ENCODE assay signal across 8 cellular contexts in the genomic region with DNA sequence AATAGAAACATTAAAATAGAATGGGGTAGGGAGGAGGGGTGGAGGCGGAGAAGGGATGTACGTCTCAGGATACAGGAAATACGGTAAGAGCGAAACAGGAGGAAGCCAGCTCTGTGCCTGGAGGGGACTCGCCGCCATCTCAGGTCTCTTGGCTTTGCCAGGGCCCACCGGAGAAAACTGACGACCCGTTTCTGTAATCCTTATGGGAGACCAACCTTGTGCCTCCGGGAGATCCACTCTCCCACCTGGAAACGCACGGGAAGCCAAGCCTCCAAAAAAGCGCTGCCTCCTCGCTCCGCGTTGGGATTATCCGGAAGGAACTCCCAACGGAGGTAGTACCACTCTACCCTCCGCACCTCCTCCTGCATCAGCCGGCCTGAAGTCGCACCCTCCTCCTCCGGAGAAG. TPM values are rescaled to one million over a fixed set of nuclear protein-coding genes. Genes with fewer than 3 reads are reported as not detected.
DNase-seq lines count a peak whose midpoint lies in the region; ATAC-seq and TF ChIP-seq lines count a peak whose summit lies in the region.

Gene NBDY, plus strand, starts transcription at position 92 of the 406 bp plus-strand sequence. Its CDS starts 111 bp downstream, at position 203.

- WGBS in neuronal stem cell (ENCODE audit: extremely low coverage in 2 of 2, insufficient read length in 2 of 2, insufficient replicate concordance in 1 of 2), 2 donors = no CpG with 5 or more reads among the region's 22 CpGs

- no peaks in the 10 kb centered on the region for H3K9me3 Mint-ChIP-seq in CD8-positive, alpha-beta memory T cell
- no peaks in the 10 kb centered on the region for H3K9me3 Mint-ChIP-seq in activated naive CD4-positive, alpha-beta T cell treated with anti-CD3 and anti-CD28 coated beads, Interleukin-2, amount 50 U/mL, for 72 hours

- H3K4me3 Mint-ChIP-seq in CD8-positive, alpha-beta memory T cell = peak within 1 kb of the TSS; percentile 92 to 94 (median 93)

- no peak within 1 kb of the TSS for H2AK5ac ChIP-seq in neuronal stem cell (ENCODE audit: low read depth, low read length)

- peak within 1 kb of the TSS; percentile 88 for H2AFZ ChIP-seq in neuronal stem cell (ENCODE audit: low read length)

- CTCF ChIA-PET in CD8-positive, alpha-beta memory T cell (lab: Charles Lee) = interaction anchor here (1.2 to 4.1 kb wide), 4 partner anchors 249 to 1241 kb away, joined by 3 to 31 read pairs (median 4); partner anchors contain the start of gene RRAGB

- H3K36me3 Mint-ChIP-seq in CD8-positive, alpha-beta memory T cell = peaks cover 0 to 12% (median 0%) of the 10 kb centered on the region in 3 donors
- no peaks in the 10 kb centered on the region for H3K36me3 Mint-ChIP-seq in activated naive CD4-positive, alpha-beta T cell treated with anti-CD3 and anti-CD28 coated beads, Interleukin-2, amount 50 U/mL, for 72 hours

- H3K18ac ChIP-seq in neuronal stem cell (ENCODE audit: low read length) = peak within 1 kb of the TSS; percentile 84

- no peak within 1 kb of the TSS for H3K14ac ChIP-seq in neuronal stem cell (ENCODE audit: low read length)

- H2BK15ac ChIP-seq in neuronal stem cell (ENCODE audit: low read length) = no peak within 1 kb of the TSS

- H3K27ac ChIP-seq in CD8-positive, alpha-beta memory T cell (ENCODE audit: low read depth, low read length) = peak within 1 kb of the TSS; percentile 69
- H3K27ac ChIP-seq in neuronal stem cell (replicated peaks; ENCODE audit: low read length) = peak within 1 kb of the TSS; percentile 80

- H3K23ac ChIP-seq in neuronal stem cell (ENCODE audit: low read depth, low read length, poor library complexity) = no peak within 1 kb of the TSS

- peaks cover 26 to 51% (median 47%) of the 10 kb centered on the region in 3 donors for H3K4me1 Mint-ChIP-seq in CD8-positive, alpha-beta memory T cell

- H3K4me3 ChIP-seq in CD8-positive, alpha-beta memory T cell (ENCODE audit: low read length) = peak within 1 kb of the TSS; percentile 83
- peak within 1 kb of the TSS; percentile 81 to 85 for H3K4me3 ChIP-seq in neuronal stem cell (ENCODE audit: low read length in 2 of 2)

- H3K4me2 ChIP-seq in neuronal stem cell (ENCODE audit: insufficient read depth, low read length, poor library complexity, severe bottlenecking) = peak within 1 kb of the TSS; percentile 33

- H3K9me3 ChIP-seq in CD8-positive, alpha-beta memory T cell (ENCODE audit: low read length) = no peaks in the 10 kb centered on the region
- no peaks in the 10 kb centered on the region for H3K9me3 ChIP-seq in neuronal stem cell (replicated peaks in 1 of 2; ENCODE audit: control insufficient read depth in 2 of 2, insufficient read depth in 1 of 2, low read depth in 1 of 2, low read length in 2 of 2)

- no peak within 1 kb of the TSS for H2BK12ac ChIP-seq in neuronal stem cell (ENCODE audit: low read length)

- H3K4me1 ChIP-seq in CD8-positive, alpha-beta memory T cell (ENCODE audit: insufficient read depth, low read length) = peaks cover 12% of the 10 kb centered on the region
- no peaks in the 10 kb centered on the region for H3K4me1 ChIP-seq in neuronal stem cell (ENCODE audit: control insufficient read depth in 2 of 2, insufficient read depth in 1 of 2, low read depth in 1 of 2, low read length in 2 of 2)

- peak within 1 kb of the TSS; percentile 86 to 97 (median 94) for H3K27ac Mint-ChIP-seq in CD8-positive, alpha-beta memory T cell
- peak within 1 kb of the TSS; percentile 90 for H3K27ac Mint-ChIP-seq in activated naive CD4-positive, alpha-beta T cell treated with anti-CD3 and anti-CD28 coated beads, Interleukin-2, amount 50 U/mL, for 72 hours

- no peak within 1 kb of the TSS for H2BK120ac ChIP-seq in neuronal stem cell (ENCODE audit: low read depth, low read length)

- H4K8ac ChIP-seq in neuronal stem cell (ENCODE audit: low read depth, low read length) = no peak within 1 kb of the TSS

- H3K27me3 ChIP-seq in CD8-positive, alpha-beta memory T cell (ENCODE audit: insufficient read depth, low read length, poor library complexity, severe bottlenecking) = no peaks in the 10 kb centered on the region
- no peaks in the 10 kb centered on the region for H3K27me3 ChIP-seq in neuronal stem cell (ENCODE audit: control insufficient read depth in 3 of 3, insufficient read depth in 3 of 3, low read depth in 1 of 3, low read length in 3 of 3)

- H3K36me3 ChIP-seq in CD8-positive, alpha-beta memory T cell (ENCODE audit: insufficient read depth, low read length) = no peaks in the 10 kb centered on the region
- peaks cover 0 to 12% of the 10 kb centered on the region in 2 donors for H3K36me3 ChIP-seq in neuronal stem cell (replicated peaks in 1 of 2; ENCODE audit: control insufficient read depth in 2 of 2, insufficient read depth in 2 of 2, low read length in 2 of 2)

- H3K9ac ChIP-seq in neuronal stem cell (ENCODE audit: low read depth, low read length, poor library complexity) = no peak within 1 kb of the TSS

- peaks cover 0 to 9% of the 10 kb centered on the region in 2 donors for H3K27me3 Mint-ChIP-seq in CD8-positive, alpha-beta memory T cell

- H4K91ac ChIP-seq in neuronal stem cell (ENCODE audit: low read depth, low read length, poor library complexity) = no peak within 1 kb of the TSS

- ATAC-seq in GM19351 (IDR thresholded peaks at IDR 0.05; ENCODE audit: unreplicated experiment) (peak; percentile 58), HG03457 (IDR thresholded peaks at IDR 0.05; ENCODE audit: unreplicated experiment) (peak; percentile 80), GM18861 (IDR thresholded peaks at IDR 0.05; ENCODE audit: unreplicated experiment) (no peak)
- ATAC-seq in activated naive CD4-positive, alpha-beta T cell treated with anti-CD3 and anti-CD28 coated beads, Interleukin-2, amount 50 U/mL, for 72 hours = peak; percentile 78 to 85

- H2BK5ac ChIP-seq in neuronal stem cell (ENCODE audit: low read length) = no peak within 1 kb of the TSS

- peak; percentile 1 to 57 (median 33) for DNase-seq in CD8-positive, alpha-beta memory T cell
- DNase-seq in activated naive CD4-positive, alpha-beta T cell treated with anti-CD3 and anti-CD28 coated beads, Interleukin-2, amount 50 U/mL, for 72 hours (ENCODE audit: low spot score in 2 of 2) = peak; percentile 17 to 57
- DNase-seq in glomerular endothelial cell (ENCODE audit: extremely low read depth, low read depth, low spot score) (no peak), neuronal stem cell (ENCODE audit: low spot score) (no peak)

- H3K79me1 ChIP-seq in neuronal stem cell (ENCODE audit: low read depth, low read length) = no peaks in the 10 kb centered on the region

- H3K4ac ChIP-seq in neuronal stem cell (ENCODE audit: low read length) = no peak within 1 kb of the TSS

- POLR2A ChIA-PET in CD8-positive, alpha-beta memory T cell (lab: Charles Lee) = interaction anchor here (0.6 to 1.6 kb wide), 2 partner anchors 166 to 559 kb away, joined by 3 to 4 read pairs; partner anchors contain the start of gene UBQLN2

TF ChIP-seq in PFSK-1, 5 proteins besides CTCF, POLR2A, EP300 and RAD21:
- TF ChIP-seq, protein P1, sequence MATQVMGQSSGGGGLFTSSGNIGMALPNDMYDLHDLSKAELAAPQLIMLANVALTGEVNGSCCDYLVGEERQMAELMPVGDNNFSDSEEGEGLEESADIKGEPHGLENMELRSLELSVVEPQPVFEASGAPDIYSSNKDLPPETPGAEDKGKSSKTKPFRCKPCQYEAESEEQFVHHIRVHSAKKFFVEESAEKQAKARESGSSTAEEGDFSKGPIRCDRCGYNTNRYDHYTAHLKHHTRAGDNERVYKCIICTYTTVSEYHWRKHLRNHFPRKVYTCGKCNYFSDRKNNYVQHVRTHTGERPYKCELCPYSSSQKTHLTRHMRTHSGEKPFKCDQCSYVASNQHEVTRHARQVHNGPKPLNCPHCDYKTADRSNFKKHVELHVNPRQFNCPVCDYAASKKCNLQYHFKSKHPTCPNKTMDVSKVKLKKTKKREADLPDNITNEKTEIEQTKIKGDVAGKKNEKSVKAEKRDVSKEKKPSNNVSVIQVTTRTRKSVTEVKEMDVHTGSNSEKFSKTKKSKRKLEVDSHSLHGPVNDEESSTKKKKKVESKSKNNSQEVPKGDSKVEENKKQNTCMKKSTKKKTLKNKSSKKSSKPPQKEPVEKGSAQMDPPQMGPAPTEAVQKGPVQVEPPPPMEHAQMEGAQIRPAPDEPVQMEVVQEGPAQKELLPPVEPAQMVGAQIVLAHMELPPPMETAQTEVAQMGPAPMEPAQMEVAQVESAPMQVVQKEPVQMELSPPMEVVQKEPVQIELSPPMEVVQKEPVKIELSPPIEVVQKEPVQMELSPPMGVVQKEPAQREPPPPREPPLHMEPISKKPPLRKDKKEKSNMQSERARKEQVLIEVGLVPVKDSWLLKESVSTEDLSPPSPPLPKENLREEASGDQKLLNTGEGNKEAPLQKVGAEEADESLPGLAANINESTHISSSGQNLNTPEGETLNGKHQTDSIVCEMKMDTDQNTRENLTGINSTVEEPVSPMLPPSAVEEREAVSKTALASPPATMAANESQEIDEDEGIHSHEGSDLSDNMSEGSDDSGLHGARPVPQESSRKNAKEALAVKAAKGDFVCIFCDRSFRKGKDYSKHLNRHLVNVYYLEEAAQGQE (IDR thresholded peaks at IDR 0.05; ENCODE audit: insufficient read depth in 1 of 2, low read depth in 2 of 2, low read length in 2 of 2) = no peak
- TF ChIP-seq TAF1 (IDR thresholded peaks at IDR 0.05; ENCODE audit: borderline replicate concordance, insufficient read depth, low read length) = no peak
- no peak for TF ChIP-seq FOXP2 (optimal IDR thresholded peaks at IDR 0.05; ENCODE audit: borderline replicate concordance, extremely low read depth, extremely low read length, insufficient read depth)
- TF ChIP-seq POLR2AphosphoS5 (IDR thresholded peaks at IDR 0.05; ENCODE audit: low read depth, low read length) = peak; percentile 32; the same call in 1 of the 2 replicates

RNA-seq across cellular contexts. Expression of gene NBDY, which starts in this region (rescaled TPM):
- 10 to 100 TPM; 34.1 to 34.8 TPM for total RNA-seq in CD8-positive, alpha-beta memory T cell
- polyA plus RNA-seq in CD8-positive, alpha-beta memory T cell = 65.2 TPM
- polyA plus RNA-seq in PFSK-1 (2012; ENCODE audit: insufficient read length, low read depth) = 16.0 TPM
- 10 to 100 TPM; 52.3 to 63.6 TPM for total RNA-seq in activated naive CD4-positive, alpha-beta T cell treated with anti-CD3 and anti-CD28 coated beads, Interleukin-2, amount 50 U/mL, for 72 hours
- total RNA-seq in glomerular endothelial cell = 20.2 and 25.5 TPM in 2 replicates
- 113 TPM for polyA plus RNA-seq in neuronal stem cell (2013, experiment 1 of 2)
- polyA plus RNA-seq in neuronal stem cell (2013, experiment 2 of 2) = 111 TPM

Comparison
In these comparisons a context has a peak if more than half of its experiments do, and no peak if none do; other contexts are left out.
1. DNase-seq: peak in CD8-positive, alpha-beta memory T cell (5 of 5) and activated naive CD4-positive, alpha-beta T cell treated with anti-CD3 and anti-CD28 coated beads, Interleukin-2, amount 50 U/mL, for 72 hours (2 of 2); none in glomerular endothelial cell (single experiment) and neuronal stem cell (single experiment).